Comparison of ENCODE assay signal across 1 cellular context in genomic region chr2:16900405-16901025, GRCh38.
A peak's percentile ranks its signal among the peaks of the same experiment; 100 is the strongest.
TF ChIP-seq lines count a peak whose summit lies in the region.

No MANE protein-coding gene starts in this region.

TF ChIP-seq in HCT116, 20 proteins besides CTCF, POLR2A, EP300 and RAD21:
- TF ChIP-seq REST (IDR thresholded peaks at IDR 0.05; ENCODE audit: low read depth): no peak
- 0 out of 2 replicates have a peak, but pooled peaks have one; percentile 32 for TF ChIP-seq CBX3 (IDR thresholded peaks at IDR 0.05; ENCODE audit: low read depth)
